ENCODE assay signal across 22 cellular contexts in the genomic region with DNA sequence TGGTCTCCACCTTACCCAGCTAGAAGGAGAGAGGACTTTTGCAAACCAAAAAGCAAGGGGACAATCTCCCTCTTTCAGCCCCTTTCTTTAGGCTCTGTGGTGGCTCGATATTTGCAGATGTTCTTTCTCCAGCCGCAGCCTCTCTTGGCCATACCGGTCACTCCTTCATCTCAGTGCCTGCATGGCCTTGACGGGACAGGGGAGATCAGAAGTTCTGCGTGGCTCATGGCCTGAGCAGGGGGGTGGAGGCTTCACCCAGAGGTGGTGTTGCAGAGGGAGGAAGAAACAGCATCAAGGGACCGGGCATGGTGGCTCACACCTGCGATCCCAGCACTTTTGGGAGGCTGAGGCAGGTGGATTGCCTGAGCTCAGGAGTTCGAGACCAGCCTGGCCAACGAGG. TPM values are rescaled to one million over a fixed set of nuclear protein-coding genes. Genes with fewer than 3 reads are reported as not detected.
DNase-seq lines count a peak whose midpoint lies in the region; ATAC-seq lines count a peak whose summit lies in the region.
"Had no signal": no experiment of that assay in that cellular context is flagged by ENCODE, and none has a peak within 500 bp of the region (broad histone marks: within the 10 kb centered on the region; RNA-seq: fewer than 3 reads in every experiment).

No MANE protein-coding gene starts in this region.

- no peak for ATAC-seq in effector memory CD8-positive, alpha-beta T cell (replicated peaks)
- no peak for ATAC-seq in stimulated activated memory B cell treated with anti-CD40 and anti-IgM and Interleukin-4, amounts not matched to agents 10 μg/mL and 1 μg/mL and 100 μg/mL, for 72 hours
- no peak for ATAC-seq in HG02884 (IDR thresholded peaks at IDR 0.05; ENCODE audit: unreplicated experiment)
- ATAC-seq: gastroesophageal sphincter; K562; stimulated activated naive CD8-positive, alpha-beta T cell treated with anti-CD3 and anti-CD28 coated beads, Interleukin-15, Interleukin-2, amounts not matched to agents 100 U/mL and 50 U/mL, for 24 hours had no signal

- H3K27ac Mint-ChIP-seq in activated CD4-positive, alpha-beta memory T cell treated with anti-CD3 and anti-CD28 coated beads for 36 hours = peak overlapping the region; percentile 35
- H3K27ac Mint-ChIP-seq in activated CD4-positive, alpha-beta memory T cell treated with anti-CD3 and anti-CD28 coated beads, Interleukin-2, amount 10 ng/mL, durations not matched to agents 7 days and 5 days = no peak overlapping the region
- H3K27ac Mint-ChIP-seq in IgD-negative memory B cell = peak overlapping the region in 2 of 3 donors; percentile 23 to 86
- H3K27ac Mint-ChIP-seq in effector memory CD8-positive, alpha-beta T cell = peak overlapping the region; percentile 71 to 94
- H3K27ac Mint-ChIP-seq in stimulated activated memory B cell treated with anti-CD40 and anti-IgM and Interleukin-4, amounts not matched to agents 10 μg/mL and 1 μg/mL and 100 μg/mL, for 72 hours = peak overlapping the region; percentile 98
- no peak overlapping the region for H3K27ac Mint-ChIP-seq in activated T-helper 1 cell treated with anti-CD3 and anti-CD28 coated beads, Interleukin-12 subunit alpha, Interleukin-12 subunit beta, Interleukin-2, Interleukin-4 antibody, amounts not matched to agents 30 ng/mL and 10 ng/mL and 1 ng/mL, durations not matched to agents 14 hours and 24 hours and 36 hours

- POLR2A ChIA-PET in activated CD4-positive, alpha-beta memory T cell treated with anti-CD3 and anti-CD28 coated beads for 36 hours (lab: Charles Lee) = no interaction called here
- POLR2A ChIA-PET in activated CD4-positive, alpha-beta memory T cell treated with anti-CD3 and anti-CD28 coated beads, Interleukin-2, amount 10 ng/mL, durations not matched to agents 7 days and 5 days (lab: Charles Lee) = no interaction called here

- intact Hi-C loops in activated CD4-positive, alpha-beta memory T cell treated with anti-CD3 and anti-CD28 coated beads for 36 hours (cut with micrococcal nuclease) = loop anchor here (5.0 kb wide), 2 partner anchors 53 to 88 kb away; a partner anchor contains a TSS
- intact Hi-C loops in activated T-helper 1 cell treated with anti-CD3 and anti-CD28 coated beads, Interleukin-12 subunit alpha, Interleukin-12 subunit beta, Interleukin-2, Interleukin-4 antibody, amounts not matched to agents 30 ng/mL and 10 ng/mL and 1 ng/mL, durations not matched to agents 14 hours and 24 hours and 36 hours (cut with micrococcal nuclease) = loop anchor here (5.0 kb wide), 2 partner anchors 53 to 542 kb away; no protein-coding TSS in a partner anchor

- CTCF ChIA-PET in activated CD4-positive, alpha-beta memory T cell treated with anti-CD3 and anti-CD28 coated beads for 36 hours (lab: Charles Lee) = no interaction called here
- CTCF ChIA-PET in activated CD4-positive, alpha-beta memory T cell treated with anti-CD3 and anti-CD28 coated beads, Interleukin-2, amount 10 ng/mL, durations not matched to agents 7 days and 5 days (lab: Charles Lee) = no interaction called here

- H3K4me3 Mint-ChIP-seq in activated CD4-positive, alpha-beta memory T cell treated with anti-CD3 and anti-CD28 coated beads for 36 hours = no peak overlapping the region
- H3K4me3 Mint-ChIP-seq in activated CD4-positive, alpha-beta memory T cell treated with anti-CD3 and anti-CD28 coated beads, Interleukin-2, amount 10 ng/mL, durations not matched to agents 7 days and 5 days = no peak overlapping the region
- H3K4me3 Mint-ChIP-seq in IgD-negative memory B cell = peak overlapping the region in 2 of 4 donors; percentile 55 to 81
- no peak overlapping the region for H3K4me3 Mint-ChIP-seq in effector memory CD8-positive, alpha-beta T cell
- H3K4me3 Mint-ChIP-seq in stimulated activated memory B cell treated with anti-CD40 and anti-IgM and Interleukin-4, amounts not matched to agents 10 μg/mL and 1 μg/mL and 100 μg/mL, for 72 hours = no peak overlapping the region
- H3K4me3 Mint-ChIP-seq in activated T-helper 1 cell treated with anti-CD3 and anti-CD28 coated beads, Interleukin-12 subunit alpha, Interleukin-12 subunit beta, Interleukin-2, Interleukin-4 antibody, amounts not matched to agents 30 ng/mL and 10 ng/mL and 1 ng/mL, durations not matched to agents 14 hours and 24 hours and 36 hours = no peak overlapping the region

- peaks cover 31% of the 10 kb centered on the region for H3K4me1 Mint-ChIP-seq in activated CD4-positive, alpha-beta memory T cell treated with anti-CD3 and anti-CD28 coated beads for 36 hours (ENCODE audit: low read depth)
- peaks cover 48% of the 10 kb centered on the region for H3K4me1 Mint-ChIP-seq in activated CD4-positive, alpha-beta memory T cell treated with anti-CD3 and anti-CD28 coated beads, Interleukin-2, amount 10 ng/mL, durations not matched to agents 7 days and 5 days
- peaks cover 37 to 42% (median 40%) of the 10 kb centered on the region in 3 donors for H3K4me1 Mint-ChIP-seq in IgD-negative memory B cell
- peaks cover 40 to 42% of the 10 kb centered on the region in 2 donors for H3K4me1 Mint-ChIP-seq in effector memory CD8-positive, alpha-beta T cell (ENCODE audit: low read depth in 2 of 2)
- H3K4me1 Mint-ChIP-seq in stimulated activated memory B cell treated with anti-CD40 and anti-IgM and Interleukin-4, amounts not matched to agents 10 μg/mL and 1 μg/mL and 100 μg/mL, for 72 hours = peaks cover 70% of the 10 kb centered on the region
- peaks cover 35% of the 10 kb centered on the region for H3K4me1 Mint-ChIP-seq in activated T-helper 1 cell treated with anti-CD3 and anti-CD28 coated beads, Interleukin-12 subunit alpha, Interleukin-12 subunit beta, Interleukin-2, Interleukin-4 antibody, amounts not matched to agents 30 ng/mL and 10 ng/mL and 1 ng/mL, durations not matched to agents 14 hours and 24 hours and 36 hours (ENCODE audit: low read depth)

- DNase-seq in activated CD4-positive, alpha-beta memory T cell treated with anti-CD3 and anti-CD28 coated beads for 36 hours = no peak
- DNase-seq in activated CD4-positive, alpha-beta memory T cell treated with anti-CD3 and anti-CD28 coated beads, Interleukin-2, amount 10 ng/mL, durations not matched to agents 7 days and 5 days = no peak
- no peak for DNase-seq in effector memory CD8-positive, alpha-beta T cell
- no peak for DNase-seq in NCI-H128 (lab: John Stamatoyannopoulos, UW; ENCODE audit: unreplicated experiment)
- no peak for DNase-seq in activated T-helper 1 cell treated with anti-CD3 and anti-CD28 coated beads, Interleukin-12 subunit alpha, Interleukin-12 subunit beta, Interleukin-2, Interleukin-4 antibody, amounts not matched to agents 30 ng/mL and 10 ng/mL and 1 ng/mL, durations not matched to agents 14 hours and 24 hours and 36 hours (ENCODE audit: low spot score)
- DNase-seq: activated CD4-positive, alpha-beta T cell treated with anti-CD3 and anti-CD28 coated beads for 48 hours; dermis blood vessel endothelial cell; DMS53; hippocampal formation; mesenchymal stem cell; NCI-H1417 treated with DMSO at 0.1 percent for 48 hours; NCI-H2081 treated with DMSO at 0.1 percent for 48 hours; NCI-H345; NCI-H774; stimulated activated CD4-positive, alpha-beta T cell treated with anti-CD3 and anti-CD28 coated beads, Interleukin-15, amount 100 ng/mL, for 24 hours; stimulated activated naive CD8-positive, alpha-beta T cell treated with anti-CD3 and anti-CD28 coated beads, Interleukin-15, Interleukin-2, amounts not matched to agents 100 U/mL and 50 U/mL, for 24 hours; T-helper 1 cell had no signal

- no peaks in the 10 kb centered on the region for H3K9me3 Mint-ChIP-seq in activated CD4-positive, alpha-beta memory T cell treated with anti-CD3 and anti-CD28 coated beads for 36 hours
- no peaks in the 10 kb centered on the region for H3K9me3 Mint-ChIP-seq in activated CD4-positive, alpha-beta memory T cell treated with anti-CD3 and anti-CD28 coated beads, Interleukin-2, amount 10 ng/mL, durations not matched to agents 7 days and 5 days
- no peaks in the 10 kb centered on the region for H3K9me3 Mint-ChIP-seq in IgD-negative memory B cell
- no peaks in the 10 kb centered on the region for H3K9me3 Mint-ChIP-seq in effector memory CD8-positive, alpha-beta T cell
- no peaks in the 10 kb centered on the region for H3K9me3 Mint-ChIP-seq in stimulated activated memory B cell treated with anti-CD40 and anti-IgM and Interleukin-4, amounts not matched to agents 10 μg/mL and 1 μg/mL and 100 μg/mL, for 72 hours
- H3K9me3 Mint-ChIP-seq in activated T-helper 1 cell treated with anti-CD3 and anti-CD28 coated beads, Interleukin-12 subunit alpha, Interleukin-12 subunit beta, Interleukin-2, Interleukin-4 antibody, amounts not matched to agents 30 ng/mL and 10 ng/mL and 1 ng/mL, durations not matched to agents 14 hours and 24 hours and 36 hours = no peaks in the 10 kb centered on the region

- H3K27me3 Mint-ChIP-seq in activated CD4-positive, alpha-beta memory T cell treated with anti-CD3 and anti-CD28 coated beads for 36 hours = no peaks in the 10 kb centered on the region
- no peaks in the 10 kb centered on the region for H3K27me3 Mint-ChIP-seq in activated CD4-positive, alpha-beta memory T cell treated with anti-CD3 and anti-CD28 coated beads, Interleukin-2, amount 10 ng/mL, durations not matched to agents 7 days and 5 days
- no peaks in the 10 kb centered on the region for H3K27me3 Mint-ChIP-seq in IgD-negative memory B cell
- no peaks in the 10 kb centered on the region for H3K27me3 Mint-ChIP-seq in effector memory CD8-positive, alpha-beta T cell
- H3K27me3 Mint-ChIP-seq in stimulated activated memory B cell treated with anti-CD40 and anti-IgM and Interleukin-4, amounts not matched to agents 10 μg/mL and 1 μg/mL and 100 μg/mL, for 72 hours = no peaks in the 10 kb centered on the region
- no peaks in the 10 kb centered on the region for H3K27me3 Mint-ChIP-seq in activated T-helper 1 cell treated with anti-CD3 and anti-CD28 coated beads, Interleukin-12 subunit alpha, Interleukin-12 subunit beta, Interleukin-2, Interleukin-4 antibody, amounts not matched to agents 30 ng/mL and 10 ng/mL and 1 ng/mL, durations not matched to agents 14 hours and 24 hours and 36 hours (ENCODE audit: insufficient read depth)

- peaks cover 5% of the 10 kb centered on the region for H3K36me3 Mint-ChIP-seq in activated CD4-positive, alpha-beta memory T cell treated with anti-CD3 and anti-CD28 coated beads for 36 hours
- H3K36me3 Mint-ChIP-seq in activated CD4-positive, alpha-beta memory T cell treated with anti-CD3 and anti-CD28 coated beads, Interleukin-2, amount 10 ng/mL, durations not matched to agents 7 days and 5 days (ENCODE audit: low read depth) = peaks cover 24% of the 10 kb centered on the region
- H3K36me3 Mint-ChIP-seq in IgD-negative memory B cell = peaks cover 9% of the 10 kb centered on the region
- H3K36me3 Mint-ChIP-seq in effector memory CD8-positive, alpha-beta T cell (ENCODE audit: insufficient read depth) = peaks cover 44% of the 10 kb centered on the region
- peaks cover 37% of the 10 kb centered on the region for H3K36me3 Mint-ChIP-seq in stimulated activated memory B cell treated with anti-CD40 and anti-IgM and Interleukin-4, amounts not matched to agents 10 μg/mL and 1 μg/mL and 100 μg/mL, for 72 hours
- H3K36me3 Mint-ChIP-seq in activated T-helper 1 cell treated with anti-CD3 and anti-CD28 coated beads, Interleukin-12 subunit alpha, Interleukin-12 subunit beta, Interleukin-2, Interleukin-4 antibody, amounts not matched to agents 30 ng/mL and 10 ng/mL and 1 ng/mL, durations not matched to agents 14 hours and 24 hours and 36 hours (ENCODE audit: low read depth) = peaks cover 24% of the 10 kb centered on the region

RNA-seq across cellular contexts. Expression of a gene that starts 53.2 kb away (rescaled TPM):
- total RNA-seq in activated CD4-positive, alpha-beta memory T cell treated with anti-CD3 and anti-CD28 coated beads for 36 hours = 100 to 1,000 TPM; 100 to 104 TPM
- total RNA-seq in activated CD4-positive, alpha-beta memory T cell treated with anti-CD3 and anti-CD28 coated beads, Interleukin-2, amount 10 ng/mL, durations not matched to agents 7 days and 5 days = 100 to 1,000 TPM; 190 to 203 TPM
- polyA plus RNA-seq in IgD-negative memory B cell = 26.9 TPM
- 134 and 137 TPM in 2 replicates for total RNA-seq in activated T-helper 1 cell treated with anti-CD3 and anti-CD28 coated beads, Interleukin-12 subunit alpha, Interleukin-12 subunit beta, Interleukin-2, Interleukin-4 antibody, amounts not matched to agents 30 ng/mL and 10 ng/mL and 1 ng/mL, durations not matched to agents 14 hours and 24 hours and 36 hours

RNA-seq across cellular contexts. Expression of a gene that starts 53.6 kb away (rescaled TPM):
- 10 to 100 TPM; 34.9 to 36.8 TPM for total RNA-seq in activated CD4-positive, alpha-beta memory T cell treated with anti-CD3 and anti-CD28 coated beads for 36 hours
- total RNA-seq in activated CD4-positive, alpha-beta memory T cell treated with anti-CD3 and anti-CD28 coated beads, Interleukin-2, amount 10 ng/mL, durations not matched to agents 7 days and 5 days = 10 to 100 TPM; 37.0 to 40.6 TPM
- polyA plus RNA-seq in IgD-negative memory B cell = 11.4 TPM
- total RNA-seq in activated T-helper 1 cell treated with anti-CD3 and anti-CD28 coated beads, Interleukin-12 subunit alpha, Interleukin-12 subunit beta, Interleukin-2, Interleukin-4 antibody, amounts not matched to agents 30 ng/mL and 10 ng/mL and 1 ng/mL, durations not matched to agents 14 hours and 24 hours and 36 hours = 32.8 and 34.9 TPM in 2 replicates

Comparison
In these comparisons a context has a peak if more than half of its experiments do, and no peak if none do; other contexts are left out.
1. H3K27ac Mint-ChIP-seq: peak in activated CD4-positive, alpha-beta memory T cell treated with anti-CD3 and anti-CD28 coated beads for 36 hours (single experiment), IgD-negative memory B cell (2 of 3), effector memory CD8-positive, alpha-beta T cell (2 of 2) and stimulated activated memory B cell treated with anti-CD40 and anti-IgM and Interleukin-4, amounts not matched to agents 10 μg/mL and 1 μg/mL and 100 μg/mL, for 72 hours (single experiment); none in activated CD4-positive, alpha-beta memory T cell treated with anti-CD3 and anti-CD28 coated beads, Interleukin-2, amount 10 ng/mL, durations not matched to agents 7 days and 5 days (single experiment) and activated T-helper 1 cell treated with anti-CD3 and anti-CD28 coated beads, Interleukin-12 subunit alpha, Interleukin-12 subunit beta, Interleukin-2, Interleukin-4 antibody, amounts not matched to agents 30 ng/mL and 10 ng/mL and 1 ng/mL, durations not matched to agents 14 hours and 24 hours and 36 hours (single experiment).